Comparison of ENCODE assay signal across 8 cellular contexts in genomic region chr20:35698298-35699126, GRCh38. TPM values are rescaled to one million over a fixed set of nuclear protein-coding genes. Genes with fewer than 3 reads are reported as not detected.
DNase-seq lines count a peak whose midpoint lies in the region; ATAC-seq and TF ChIP-seq lines count a peak whose summit lies in the region.

No MANE protein-coding gene starts in this region.

- no peaks in the 10 kb centered on the region for H3K9me3 Mint-ChIP-seq in effector memory CD8-positive, alpha-beta T cell

- H3K9me3 ChIP-seq in mucosa of descending colon, result no peaks in the 10 kb centered on the region

- H3K36me3 Mint-ChIP-seq in effector memory CD8-positive, alpha-beta T cell (ENCODE audit: insufficient read depth), result peaks cover 69% of the 10 kb centered on the region

- peak overlapping the region; percentile 96 to 97 for H3K4me3 Mint-ChIP-seq in effector memory CD8-positive, alpha-beta T cell

- H3K27ac Mint-ChIP-seq in effector memory CD8-positive, alpha-beta T cell, result peak overlapping the region; percentile 98 to 99

- H3K4me3 ChIP-seq in mucosa of descending colon, result peak overlapping the region; percentile 93

- H3K4me1 Mint-ChIP-seq in effector memory CD8-positive, alpha-beta T cell (ENCODE audit: low read depth in 2 of 2), result peaks cover 25 to 35% of the 10 kb centered on the region in 2 donors

- ATAC-seq in HG02884 (IDR thresholded peaks at IDR 0.05; ENCODE audit: unreplicated experiment) (peak; percentile 12), mucosa of descending colon (peak; percentile 50), HG02571 (IDR thresholded peaks at IDR 0.05; ENCODE audit: unreplicated experiment) (no peak)
- ATAC-seq in effector memory CD8-positive, alpha-beta T cell (replicated peaks), result peak; percentile 26

- no peaks in the 10 kb centered on the region for H3K27me3 Mint-ChIP-seq in effector memory CD8-positive, alpha-beta T cell

- TF ChIP-seq CTCF in mucosa of descending colon (IDR thresholded peaks at IDR 0.05), result no peak

- no peaks in the 10 kb centered on the region for H3K36me3 ChIP-seq in mucosa of descending colon (ENCODE audit: low read depth)

- intact Hi-C loops in mucosa of descending colon (cut with DNase I, micrococcal nuclease), result no loop called here

- peaks cover 19% of the 10 kb centered on the region for H3K4me1 ChIP-seq in mucosa of descending colon (ENCODE audit: low read depth)

- DNase-seq in NCI-H2171 treated with DMSO at 0.1 percent for 48 hours (lab: John Stamatoyannopoulos, UW) (peak; percentile 65), NCI-H2171 (lab: John Stamatoyannopoulos, UW) (no peak), SK-N-DZ (ENCODE audit: low spot score) (peak; percentile 61), mucosa of descending colon (no peak), NCI-H187 treated with DMSO at 0.1 percent for 48 hours (lab: John Stamatoyannopoulos, UW) (no peak)
- no peak for DNase-seq in effector memory CD8-positive, alpha-beta T cell

RNA-seq across cellular contexts. Expression of gene NFS1, which starts 0.6 kb away (rescaled TPM):
- polyA plus RNA-seq in SK-N-DZ (2014; cell fraction: cytosol; rRNA removed), result 54.3 and 61.6 TPM in 2 replicates
- 29.0 and 50.1 TPM in 2 replicates for polyA plus RNA-seq in SK-N-DZ (2014; cell fraction: nucleus; rRNA removed)
- total RNA-seq in mucosa of descending colon, result 10 to 100 TPM; 31.2 to 42.8 (median 32.1) TPM

RNA-seq across cellular contexts. Expression of gene ROMO1, which starts 0.7 kb away (rescaled TPM):
- 637 and 860 TPM in 2 replicates for polyA plus RNA-seq in SK-N-DZ (2014; cell fraction: cytosol; rRNA removed)
- polyA plus RNA-seq in SK-N-DZ (2014; cell fraction: nucleus; rRNA removed), result 491 and 790 TPM in 2 replicates
- 100 to 1,000 TPM; 112 to 147 (median 137) TPM for total RNA-seq in mucosa of descending colon

RNA-seq across cellular contexts. Expression of gene CPNE1, which starts 33.8 kb away (rescaled TPM):
- polyA plus RNA-seq in SK-N-DZ (2014; cell fraction: cytosol; rRNA removed), result 380 and 415 TPM in 2 replicates
- polyA plus RNA-seq in SK-N-DZ (2014; cell fraction: nucleus; rRNA removed), result 552 and 706 TPM in 2 replicates
- 100 to 1,000 TPM; 117 to 188 (median 128) TPM for total RNA-seq in mucosa of descending colon

RNA-seq across cellular contexts. Expression of gene RBM12, which starts 33.8 kb away (rescaled TPM):
- 66.0 and 74.4 TPM in 2 replicates for polyA plus RNA-seq in SK-N-DZ (2014; cell fraction: cytosol; rRNA removed)
- polyA plus RNA-seq in SK-N-DZ (2014; cell fraction: nucleus; rRNA removed), result 42.8 and 49.3 TPM in 2 replicates
- 10 to 100 TPM; 68.3 to 72.5 (median 70.6) TPM for total RNA-seq in mucosa of descending colon

RNA-seq across cellular contexts. Expression of gene RBM39, which starts 43.5 kb away (rescaled TPM):
- polyA plus RNA-seq in SK-N-DZ (2014; cell fraction: cytosol; rRNA removed), result 409 and 443 TPM in 2 replicates
- 2,022 and 2,099 TPM in 2 replicates for polyA plus RNA-seq in SK-N-DZ (2014; cell fraction: nucleus; rRNA removed)
- 100 to 1,000 TPM; 226 to 303 (median 300) TPM for total RNA-seq in mucosa of descending colon

Comparison
In these comparisons a context has a peak if more than half of its experiments do, and no peak if none do; other contexts are left out.
1. DNase-seq: peak in NCI-H2171 treated with DMSO at 0.1 percent for 48 hours (single experiment) and SK-N-DZ (single experiment); none in NCI-H2171 (single experiment), effector memory CD8-positive, alpha-beta T cell (0 of 3), mucosa of descending colon (0 of 3) and NCI-H187 treated with DMSO at 0.1 percent for 48 hours (single experiment).